ENCODE assay signal across 25 cellular contexts in genomic region chr21:28193189-28193588, GRCh38.
DNase-seq lines count a peak whose midpoint lies in the region; ATAC-seq and TF ChIP-seq lines count a peak whose summit lies in the region.
"Had no signal": no experiment of that assay in that cellular context is flagged by ENCODE, and none has a peak within 500 bp of the region (broad histone marks: within the 10 kb centered on the region; RNA-seq: fewer than 3 reads in every experiment).

No MANE protein-coding gene starts in this region.

- H3K4me2 ChIP-seq in GM23338, result no peak overlapping the region
- H3K4me2 ChIP-seq: smooth muscle cell had no signal

- H3K27ac ChIP-seq in GM23338 (ENCODE audit: low read depth), result no peak overlapping the region
- H3K27ac ChIP-seq: vagina had no signal

- intact Hi-C loops in activated T-helper 2 cell treated with anti-CD3 and anti-CD28 coated beads, Interferon-gamma antibody, Interleukin-2, Interleukin-4, amounts not matched to agents 10 μg/mL and 5 μg/mL and 100 μg/mL, durations not matched to agents 14 hours and 24 hours and 36 hours (cut with micrococcal nuclease), result no loop called here

- ATAC-seq in GM23338, result peak; percentile 49
- no peak for ATAC-seq in GM18520 (IDR thresholded peaks at IDR 0.05; ENCODE audit: unreplicated experiment)
- ATAC-seq: activated CD8-positive, alpha-beta T cell treated with anti-CD3 and anti-CD28 coated beads for 36 hours; activated T-cell treated with anti-CD3 and anti-CD28 coated beads, Interleukin-2, amount 50 U/mL, for 72 hours; esophagus mucosa; GM12878; naive thymus-derived CD8-positive, alpha-beta T cell had no signal

- H3K79me2 ChIP-seq in GM23338 (replicated peaks; ENCODE audit: insufficient read depth), result no peaks in the 10 kb centered on the region

- peaks cover 33% of the 10 kb centered on the region for H3K9me3 Mint-ChIP-seq in GM23338
- peaks cover 31% of the 10 kb centered on the region for H3K9me3 Mint-ChIP-seq in activated T-helper 2 cell treated with anti-CD3 and anti-CD28 coated beads, Interferon-gamma antibody, Interleukin-2, Interleukin-4, amounts not matched to agents 10 μg/mL and 5 μg/mL and 100 μg/mL, durations not matched to agents 14 hours and 24 hours and 36 hours

- H3K4me1 ChIP-seq in GM23338 (ENCODE audit: insufficient read depth), result no peaks in the 10 kb centered on the region
- H3K4me1 ChIP-seq: vagina had no signal

- H3K4me3 Mint-ChIP-seq in GM23338, result no peak overlapping the region
- H3K4me3 Mint-ChIP-seq in activated T-helper 2 cell treated with anti-CD3 and anti-CD28 coated beads, Interferon-gamma antibody, Interleukin-2, Interleukin-4, amounts not matched to agents 10 μg/mL and 5 μg/mL and 100 μg/mL, durations not matched to agents 14 hours and 24 hours and 36 hours (ENCODE audit: low read depth), result no peak overlapping the region
- H3K4me3 Mint-ChIP-seq: activated CD8-positive, alpha-beta T cell treated with anti-CD3 and anti-CD28 coated beads for 36 hours; activated naive CD8-positive, alpha-beta T cell treated with anti-CD3 and anti-CD28 coated beads, Interleukin-2, amount 10 ng/mL, durations not matched to agents 7 days and 5 days; activated T-cell treated with anti-CD3 and anti-CD28 coated beads, Interleukin-2, amount 50 U/mL, for 72 hours; B cell; naive thymus-derived CD8-positive, alpha-beta T cell had no signal

- peaks cover 19% of the 10 kb centered on the region for H3K36me3 Mint-ChIP-seq in GM23338 (ENCODE audit: low read depth)
- H3K36me3 Mint-ChIP-seq in activated T-helper 2 cell treated with anti-CD3 and anti-CD28 coated beads, Interferon-gamma antibody, Interleukin-2, Interleukin-4, amounts not matched to agents 10 μg/mL and 5 μg/mL and 100 μg/mL, durations not matched to agents 14 hours and 24 hours and 36 hours (ENCODE audit: low read depth), result no peaks in the 10 kb centered on the region
- H3K36me3 Mint-ChIP-seq: activated naive CD8-positive, alpha-beta T cell treated with anti-CD3 and anti-CD28 coated beads, Interleukin-2, amount 10 ng/mL, durations not matched to agents 7 days and 5 days had no signal

- no peaks in the 10 kb centered on the region for H4K20me1 ChIP-seq in GM23338 (replicated peaks; ENCODE audit: insufficient read depth)

- no peaks in the 10 kb centered on the region for H3F3A ChIP-seq in GM23338 (replicated peaks; ENCODE audit: low read depth)

- H3K4me1 Mint-ChIP-seq in GM23338, result no peaks in the 10 kb centered on the region
- H3K4me1 Mint-ChIP-seq in activated T-helper 2 cell treated with anti-CD3 and anti-CD28 coated beads, Interferon-gamma antibody, Interleukin-2, Interleukin-4, amounts not matched to agents 10 μg/mL and 5 μg/mL and 100 μg/mL, durations not matched to agents 14 hours and 24 hours and 36 hours (ENCODE audit: low read depth), result no peaks in the 10 kb centered on the region
- H3K4me1 Mint-ChIP-seq: activated naive CD8-positive, alpha-beta T cell treated with anti-CD3 and anti-CD28 coated beads, Interleukin-2, amount 10 ng/mL, durations not matched to agents 7 days and 5 days; B cell; naive thymus-derived CD8-positive, alpha-beta T cell had no signal

- peak; percentile 31 to 57 for TF ChIP-seq CTCF in GM23338 (conservative IDR thresholded peaks at IDR 0.05; ENCODE audit: low read depth in 2 of 2)
- TF ChIP-seq CTCF in choroid plexus epithelial cell (conservative IDR thresholded peaks at IDR 0.05; ENCODE audit: low read depth, low read length), result peak; percentile 36

- H3K9me2 ChIP-seq in GM23338 (ENCODE audit: insufficient read depth), result no peaks in the 10 kb centered on the region; the same call in 1 of the 2 replicates

- H3K4me3 ChIP-seq in GM23338 (no peak overlapping the region), choroid plexus epithelial cell (ENCODE audit: low read depth, low read length) (no peak overlapping the region)
- H3K4me3 ChIP-seq: GM12878, smooth muscle cell, vagina had no signal

- DNase-seq in GM23338 (ENCODE audit: low spot score), result peak; percentile 48
- peak; percentile 6 for DNase-seq in NAMALWA (ENCODE audit: low spot score)
- DNase-seq in choroid plexus epithelial cell (ENCODE audit: low read depth), result peak; percentile 26
- peak; percentile 26 for DNase-seq in kidney tubule cell (ENCODE audit: low spot score)
- DNase-seq in mucosa of gallbladder (ENCODE audit: low spot score), result no peak
- DNase-seq in activated T-helper 2 cell treated with anti-CD3 and anti-CD28 coated beads, Interferon-gamma antibody, Interleukin-2, Interleukin-4, amounts not matched to agents 10 μg/mL and 5 μg/mL and 100 μg/mL, durations not matched to agents 14 hours and 24 hours and 36 hours (ENCODE audit: low spot score), result no peak
- DNase-seq: activated CD8-positive, alpha-beta T cell treated with anti-CD3 and anti-CD28 coated beads for 36 hours; activated naive CD8-positive, alpha-beta T cell treated with anti-CD3 and anti-CD28 coated beads, Interleukin-2, amount 10 ng/mL, durations not matched to agents 7 days and 5 days; activated T-cell treated with anti-CD3 and anti-CD28 coated beads, Interleukin-2, amount 50 U/mL, for 72 hours; GF-D8; head of caudate nucleus; naive thymus-derived CD8-positive, alpha-beta T cell; NCI-H187 treated with DMSO at 0.1 percent for 48 hours; NCI-H510A; posterior cingulate gyrus; SHP77 treated with DMSO at 0.1 percent for 48 hours; stimulated activated CD4-positive, alpha-beta T cell treated with anti-CD3 and anti-CD28 coated beads, Interleukin-4, amount 100 ng/mL, for 4 hours; substantia nigra; T-helper 1 cell had no signal

- H2AFZ ChIP-seq in GM23338, result 0 out of 2 replicates have a peak overlapping the region, but pooled peaks have one; percentile 10

- peaks cover 2% of the 10 kb centered on the region for H3K27me3 Mint-ChIP-seq in GM23338 (ENCODE audit: insufficient read depth, low read depth, poor library complexity)
- no peaks in the 10 kb centered on the region for H3K27me3 Mint-ChIP-seq in activated T-helper 2 cell treated with anti-CD3 and anti-CD28 coated beads, Interferon-gamma antibody, Interleukin-2, Interleukin-4, amounts not matched to agents 10 μg/mL and 5 μg/mL and 100 μg/mL, durations not matched to agents 14 hours and 24 hours and 36 hours (ENCODE audit: low read depth)
- H3K27me3 Mint-ChIP-seq: activated CD8-positive, alpha-beta T cell treated with anti-CD3 and anti-CD28 coated beads for 36 hours; activated naive CD8-positive, alpha-beta T cell treated with anti-CD3 and anti-CD28 coated beads, Interleukin-2, amount 10 ng/mL, durations not matched to agents 7 days and 5 days; B cell had no signal

- no peaks in the 10 kb centered on the region for H3K27me3 ChIP-seq in GM23338 (ENCODE audit: insufficient read depth)
- H3K27me3 ChIP-seq: vagina had no signal

- H3K27ac Mint-ChIP-seq in GM23338, result no peak overlapping the region; the same call in 1 of the 2 replicates
- no peak overlapping the region for H3K27ac Mint-ChIP-seq in activated T-helper 2 cell treated with anti-CD3 and anti-CD28 coated beads, Interferon-gamma antibody, Interleukin-2, Interleukin-4, amounts not matched to agents 10 μg/mL and 5 μg/mL and 100 μg/mL, durations not matched to agents 14 hours and 24 hours and 36 hours
- H3K27ac Mint-ChIP-seq: activated CD8-positive, alpha-beta T cell treated with anti-CD3 and anti-CD28 coated beads for 36 hours; activated naive CD8-positive, alpha-beta T cell treated with anti-CD3 and anti-CD28 coated beads, Interleukin-2, amount 10 ng/mL, durations not matched to agents 7 days and 5 days; activated T-cell treated with anti-CD3 and anti-CD28 coated beads, Interleukin-2, amount 50 U/mL, for 72 hours; B cell; naive thymus-derived CD8-positive, alpha-beta T cell had no signal

- H3K36me3 ChIP-seq in GM23338 (ENCODE audit: insufficient read depth), result no peaks in the 10 kb centered on the region
- H3K36me3 ChIP-seq: vagina had no signal

TF ChIP-seq in GM23338, 12 proteins besides CTCF, POLR2A, EP300 and RAD21 (continues in another document):
- TF ChIP-seq NANOG (IDR thresholded peaks at IDR 0.05; ENCODE audit: borderline replicate concordance), result no peak
- no peak for TF ChIP-seq ETS1 (IDR thresholded peaks at IDR 0.05)
- no peak for TF ChIP-seq EZH2 (IDR thresholded peaks at IDR 0.05; ENCODE audit: low read depth, unreplicated experiment)

Comparison
In these comparisons a context has a peak if more than half of its experiments do, and no peak if none do; other contexts are left out.
1. DNase-seq: peak in GM23338 (single experiment), NAMALWA (single experiment), choroid plexus epithelial cell (single experiment) and kidney tubule cell (single experiment); none in mucosa of gallbladder (single experiment) and activated T-helper 2 cell treated with anti-CD3 and anti-CD28 coated beads, Interferon-gamma antibody, Interleukin-2, Interleukin-4, amounts not matched to agents 10 μg/mL and 5 μg/mL and 100 μg/mL, durations not matched to agents 14 hours and 24 hours and 36 hours (single experiment).